In genomic region chr10:1535337-1535957, GRCh38 we compare ENCODE assay signal across 15 cellular contexts.
DNase-seq lines count a peak whose midpoint lies in the region; ATAC-seq and TF ChIP-seq lines count a peak whose summit lies in the region.
"Had no signal": no experiment of that assay in that cellular context is flagged by ENCODE, and none has a peak within 500 bp of the region (broad histone marks: within the 10 kb centered on the region; RNA-seq: fewer than 3 reads in every experiment).

No MANE protein-coding gene starts in this region.

- TF ChIP-seq POLR2A in esophagus squamous epithelium (IDR thresholded peaks at IDR 0.05) (no peak), transverse colon (IDR thresholded peaks at IDR 0.05) (no peak)

- peak overlapping the region; percentile 53 for H3K27ac Mint-ChIP-seq in neural progenitor cell
- H3K27ac Mint-ChIP-seq: CD4-positive, CD25-positive, alpha-beta regulatory T cell; H9 had no signal

- H3K4me2 ChIP-seq in DND-41 (ENCODE audit: insufficient read depth, low read length) (no peak overlapping the region), neural progenitor cell (no peak overlapping the region)
- H3K4me2 ChIP-seq: BLaER1 had no signal

- H4K20me1 ChIP-seq in DND-41 (ENCODE audit: insufficient read depth, low read length), result no peaks in the 10 kb centered on the region
- no peaks in the 10 kb centered on the region for H4K20me1 ChIP-seq in neural progenitor cell (ENCODE audit: low read depth)

- H3K4me3 Mint-ChIP-seq in neural progenitor cell, result no peak overlapping the region
- H3K4me3 Mint-ChIP-seq: CD4-positive, CD25-positive, alpha-beta regulatory T cell; H9 had no signal

- no peaks in the 10 kb centered on the region for H3F3A ChIP-seq in neural progenitor cell (ENCODE audit: low read depth)

- in situ Hi-C loops in transverse colon (cut with MboI; ENCODE audit: low pct_ligation_motif_present in 1 of 4, low pct_unique_long_range_greater_than_20kb in 1 of 4, low sequenced_read_pairs in 3 of 4), result no loop called here

- no peak for TF ChIP-seq EP300 in transverse colon (IDR thresholded peaks at IDR 0.05; ENCODE audit: low read depth)

- 73 to 75% methylated on average over 14 to 15 of the region's 22 CpGs for WGBS in esophagus squamous epithelium, 2 donors
- 67 to 70% methylated on average over 9 to 22 of the region's 22 CpGs for WGBS in transverse colon (ENCODE audit: low coverage in 1 of 2), 2 donors

- H3K27ac ChIP-seq in DND-41 (ENCODE audit: low read length), result 0 out of 2 replicates have a peak overlapping the region, but pooled peaks have one; percentile 42
- peak overlapping the region in 3 of 4 donors; percentile 27 to 80 (median 74) for H3K27ac ChIP-seq in esophagus squamous epithelium
- H3K27ac ChIP-seq in neural progenitor cell, result no peak overlapping the region
- no peak overlapping the region for H3K27ac ChIP-seq in transverse colon
- H3K27ac ChIP-seq: BLaER1, HL-60 had no signal

- no peak overlapping the region for H2AFZ ChIP-seq in DND-41 (ENCODE audit: low read depth, low read length)
- no peak overlapping the region for H2AFZ ChIP-seq in neural progenitor cell (replicated peaks)

- intact Hi-C loops in esophagus squamous epithelium (cut with DNase I), result no loop called here
- intact Hi-C loops in transverse colon (cut with DNase I; ENCODE audit: low total_unique reads), result no loop called here

- peaks cover 16% of the 10 kb centered on the region for H3K4me1 ChIP-seq in DND-41 (ENCODE audit: insufficient read depth, low read length)
- H3K4me1 ChIP-seq in esophagus squamous epithelium, result peaks cover 0 to 32% (median 4%) of the 10 kb centered on the region in 3 donors
- H3K4me1 ChIP-seq in neural progenitor cell, result no peaks in the 10 kb centered on the region
- H3K4me1 ChIP-seq in transverse colon, result no peaks in the 10 kb centered on the region

- H3K4me1 Mint-ChIP-seq in neural progenitor cell, result no peaks in the 10 kb centered on the region
- H3K4me1 Mint-ChIP-seq: CD4-positive, CD25-positive, alpha-beta regulatory T cell; H9 had no signal

- no peak overlapping the region for H3K9ac ChIP-seq in DND-41 (ENCODE audit: low read depth, low read length)
- H3K9ac ChIP-seq in neural progenitor cell, result no peak overlapping the region
- H3K9ac ChIP-seq: BLaER1 had no signal

- ATAC-seq in DND-41 (ENCODE audit: insufficient read depth, low read depth), result no peak
- ATAC-seq in GM18873 (IDR thresholded peaks at IDR 0.05; ENCODE audit: low FRiP score, unreplicated experiment), result no peak
- no peak for ATAC-seq in HG03521 (IDR thresholded peaks at IDR 0.05; ENCODE audit: unreplicated experiment)

- no peaks in the 10 kb centered on the region for H3K9me3 ChIP-seq in DND-41 (ENCODE audit: insufficient read depth, low read length, severe bottlenecking)
- no peaks in the 10 kb centered on the region for H3K9me3 ChIP-seq in esophagus squamous epithelium
- no peaks in the 10 kb centered on the region for H3K9me3 ChIP-seq in neural progenitor cell (ENCODE audit: low read depth)
- H3K9me3 ChIP-seq in transverse colon, result no peaks in the 10 kb centered on the region
- H3K9me3 ChIP-seq: BLaER1 had no signal

- no peaks in the 10 kb centered on the region for H3K27me3 ChIP-seq in DND-41 (ENCODE audit: insufficient read depth, low read length, poor library complexity)
- H3K27me3 ChIP-seq in esophagus squamous epithelium, result no peaks in the 10 kb centered on the region
- H3K27me3 ChIP-seq in neural progenitor cell, result no peaks in the 10 kb centered on the region
- no peaks in the 10 kb centered on the region for H3K27me3 ChIP-seq in transverse colon
- H3K27me3 ChIP-seq: BLaER1 had no signal

- H3K36me3 ChIP-seq in DND-41 (ENCODE audit: insufficient read depth, low read length) (peaks cover 41% of the 10 kb centered on the region), esophagus squamous epithelium (no peaks in the 10 kb centered on the region), neural progenitor cell (no peaks in the 10 kb centered on the region), transverse colon (no peaks in the 10 kb centered on the region)
- H3K36me3 ChIP-seq: BLaER1 had no signal

- H3K4me3 ChIP-seq in DND-41 (ENCODE audit: low read depth in 1 of 2, low read length in 2 of 2), result no peak overlapping the region
- no peak overlapping the region for H3K4me3 ChIP-seq in esophagus squamous epithelium
- H3K4me3 ChIP-seq in neural progenitor cell, result no peak overlapping the region
- H3K4me3 ChIP-seq in transverse colon, result no peak overlapping the region
- H3K4me3 ChIP-seq: BLaER1 had no signal

- H3K9me3 Mint-ChIP-seq in neural progenitor cell, result peaks cover 7% of the 10 kb centered on the region
- H3K9me3 Mint-ChIP-seq: H9 had no signal

- H3K27me3 Mint-ChIP-seq in neural progenitor cell (ENCODE audit: insufficient read depth, low read depth), result peaks cover 5% of the 10 kb centered on the region
- H3K27me3 Mint-ChIP-seq: CD4-positive, CD25-positive, alpha-beta regulatory T cell had no signal

- no peak for DNase-seq in DND-41
- no peak for DNase-seq in esophagus squamous epithelium (lab: John Stamatoyannopoulos, UW)
- DNase-seq in neural progenitor cell (ENCODE audit: low spot score), result no peak
- DNase-seq in transverse colon, result peak; percentile 4
- DNase-seq in NK-92 treated with Interleukin-12 subunit alpha and Interleukin-12 subunit beta, amount 100 ng/mL, for 24 hours (lab: John Stamatoyannopoulos, UW), result no peak
- DNase-seq: 8988T; AML-193; CD4-positive, CD25-positive, alpha-beta regulatory T cell; DMS53; GOT3; H9 had no signal

- TF ChIP-seq CTCF in DND-41 (IDR thresholded peaks at IDR 0.05; ENCODE audit: borderline replicate concordance, extremely low read depth, low read length, poor library complexity, severe bottlenecking), result no peak
- no peak for TF ChIP-seq CTCF in esophagus squamous epithelium (IDR thresholded peaks at IDR 0.05)
- no peak for TF ChIP-seq CTCF in neural progenitor cell (IDR thresholded peaks at IDR 0.05)
- no peak for TF ChIP-seq CTCF in transverse colon (IDR thresholded peaks at IDR 0.05)

- H3K36me3 Mint-ChIP-seq in neural progenitor cell, result no peaks in the 10 kb centered on the region
- H3K36me3 Mint-ChIP-seq: CD4-positive, CD25-positive, alpha-beta regulatory T cell had no signal

- H3K79me2 ChIP-seq in DND-41 (ENCODE audit: insufficient read depth, low read length), result peaks cover 48% of the 10 kb centered on the region
- H3K79me2 ChIP-seq in neural progenitor cell (ENCODE audit: low read depth), result no peaks in the 10 kb centered on the region

Comparison
In these comparisons a context has a peak if more than half of its experiments do, and no peak if none do; other contexts are left out.
1. H3K27ac ChIP-seq: peak in DND-41 (single experiment) and esophagus squamous epithelium (3 of 4); none in neural progenitor cell (single experiment) and transverse colon (0 of 4).